8 cellular contexts compared by ENCODE assay signal in genomic region chr1:43934279-43934985, GRCh38. TPM values are rescaled to one million over a fixed set of nuclear protein-coding genes. Genes with fewer than 3 reads are reported as not detected.
DNase-seq lines count a peak whose midpoint lies in the region; ATAC-seq and TF ChIP-seq lines count a peak whose summit lies in the region.

No MANE protein-coding gene starts in this region.

- no peak overlapping the region for H3K14ac ChIP-seq in mesenchymal stem cell (ENCODE audit: low read length in 2 of 2)

- no peak overlapping the region for H2AFZ ChIP-seq in GM23338
- H2AFZ ChIP-seq in mesenchymal stem cell (ENCODE audit: low read depth, low read length): no peak overlapping the region

- ATAC-seq in GM23338: peak; percentile 56
- ATAC-seq in effector memory CD8-positive, alpha-beta T cell (replicated peaks): peak; percentile 75
- peak; percentile 67 for ATAC-seq in stimulated activated naive CD8-positive, alpha-beta T cell treated with anti-CD3 and anti-CD28 coated beads, Interleukin-15, amount 100 ng/mL, for 72 hours

- H3K4me1 ChIP-seq in GM23338 (ENCODE audit: insufficient read depth) (peaks cover 45% of the 10 kb centered on the region), mesenchymal stem cell (ENCODE audit: control insufficient read depth, insufficient read depth, low read depth, low read length) (peaks cover 53% of the 10 kb centered on the region)

- no peaks in the 10 kb centered on the region for H3K9me3 Mint-ChIP-seq in GM23338
- H3K9me3 Mint-ChIP-seq in effector memory CD8-positive, alpha-beta T cell: no peaks in the 10 kb centered on the region
- no peaks in the 10 kb centered on the region for H3K9me3 Mint-ChIP-seq in stimulated activated naive CD8-positive, alpha-beta T cell treated with anti-CD3 and anti-CD28 coated beads, Interleukin-15, amount 100 ng/mL, for 72 hours

- no peak overlapping the region for H3K4ac ChIP-seq in mesenchymal stem cell (ENCODE audit: low read depth in 1 of 2, low read length in 2 of 2)

- H3K9me3 ChIP-seq in mesenchymal stem cell (ENCODE audit: control insufficient read depth, low read length): peaks cover 5% of the 10 kb centered on the region

- H2AK5ac ChIP-seq in mesenchymal stem cell (ENCODE audit: low read length, severe bottlenecking): no peak overlapping the region

- H3K27me3 Mint-ChIP-seq in GM23338 (ENCODE audit: insufficient read depth, low read depth, poor library complexity): peaks cover 41% of the 10 kb centered on the region
- peaks cover 6 to 42% of the 10 kb centered on the region in 2 donors for H3K27me3 Mint-ChIP-seq in effector memory CD8-positive, alpha-beta T cell
- H3K27me3 Mint-ChIP-seq in stimulated activated naive CD8-positive, alpha-beta T cell treated with anti-CD3 and anti-CD28 coated beads, Interleukin-15, amount 100 ng/mL, for 72 hours: peaks cover 45% of the 10 kb centered on the region

- H3K4me1 Mint-ChIP-seq in GM23338: peaks cover 61% of the 10 kb centered on the region
- peaks cover 0 to 10% of the 10 kb centered on the region in 2 donors for H3K4me1 Mint-ChIP-seq in effector memory CD8-positive, alpha-beta T cell (ENCODE audit: low read depth in 2 of 2)
- peaks cover 37% of the 10 kb centered on the region for H3K4me1 Mint-ChIP-seq in stimulated activated naive CD8-positive, alpha-beta T cell treated with anti-CD3 and anti-CD28 coated beads, Interleukin-15, amount 100 ng/mL, for 72 hours

- no peak overlapping the region for H2BK5ac ChIP-seq in mesenchymal stem cell (ENCODE audit: low read depth, low read length, poor library complexity, severe bottlenecking)

- H3F3A ChIP-seq in GM23338 (replicated peaks; ENCODE audit: low read depth): peaks cover 37% of the 10 kb centered on the region

- H3K9me2 ChIP-seq in GM23338 (ENCODE audit: insufficient read depth): no peaks in the 10 kb centered on the region

- H3K27ac Mint-ChIP-seq in GM23338: peak overlapping the region; percentile 82; the same call in 1 of the 2 replicates
- H3K27ac Mint-ChIP-seq in effector memory CD8-positive, alpha-beta T cell: no peak overlapping the region
- H3K27ac Mint-ChIP-seq in stimulated activated naive CD8-positive, alpha-beta T cell treated with anti-CD3 and anti-CD28 coated beads, Interleukin-15, amount 100 ng/mL, for 72 hours: peak overlapping the region; percentile 24 to 36

- H3K4me3 ChIP-seq in AG09309 (ENCODE audit: control insufficient read depth, low read depth, low read length) (no peak overlapping the region), GM23338 (peak overlapping the region; percentile 96), mesenchymal stem cell (ENCODE audit: insufficient read depth in 1 of 2, low read depth in 1 of 2, low read length in 2 of 2) (no peak overlapping the region)

- H3K4me2 ChIP-seq in GM23338 (peak overlapping the region; percentile 97), mesenchymal stem cell (ENCODE audit: low read length, poor library complexity, severe bottlenecking) (no peak overlapping the region)

- no peak overlapping the region for H2BK12ac ChIP-seq in mesenchymal stem cell (ENCODE audit: low read length in 2 of 2)

- TF ChIP-seq CTCF in AG09309 (IDR thresholded peaks at IDR 0.05; ENCODE audit: control insufficient read depth, insufficient read depth, low read depth, low read length, missing control alignments): peak; percentile 97
- TF ChIP-seq CTCF in GM23338 (conservative IDR thresholded peaks at IDR 0.05; ENCODE audit: low read depth in 2 of 2): peak; percentile 84 to 97

- H4K8ac ChIP-seq in mesenchymal stem cell (ENCODE audit: low read length): no peak overlapping the region

- H3K18ac ChIP-seq in mesenchymal stem cell (ENCODE audit: low read depth in 1 of 2, low read length in 2 of 2): no peak overlapping the region

- H4K91ac ChIP-seq in mesenchymal stem cell (ENCODE audit: low read length): no peak overlapping the region

- H3K27me3 ChIP-seq in GM23338 (ENCODE audit: insufficient read depth) (peaks cover 8% of the 10 kb centered on the region), mesenchymal stem cell (ENCODE audit: control insufficient read depth in 1 of 2, insufficient read depth in 1 of 2, low read length in 2 of 2) (peaks cover 6 to 49% of the 10 kb centered on the region in 2 experiments)

- no peaks in the 10 kb centered on the region for H3K36me3 ChIP-seq in GM23338 (ENCODE audit: insufficient read depth)
- peaks cover 6 to 25% of the 10 kb centered on the region in 2 experiments for H3K36me3 ChIP-seq in mesenchymal stem cell (ENCODE audit: control insufficient read depth in 1 of 2, insufficient read depth in 2 of 2, low read depth in 1 of 2, low read length in 2 of 2)

- peak overlapping the region; percentile 34 for H3K9ac ChIP-seq in mesenchymal stem cell (ENCODE audit: low read length)

- 66% methylated on average over 7 of the region's 7 CpGs for WGBS in mesenchymal stem cell

- H3K23ac ChIP-seq in mesenchymal stem cell (ENCODE audit: low read length in 2 of 2): no peak overlapping the region

- 0 out of 2 replicates have a peak, but pooled peaks cover 7% of the 10 kb centered on the region for H3K79me2 ChIP-seq in GM23338 (replicated peaks; ENCODE audit: insufficient read depth)

- peaks cover 4% of the 10 kb centered on the region; the same call in 1 of the 3 replicates for H3K36me3 Mint-ChIP-seq in GM23338 (ENCODE audit: low read depth)
- H3K36me3 Mint-ChIP-seq in effector memory CD8-positive, alpha-beta T cell (ENCODE audit: insufficient read depth): peaks cover 12% of the 10 kb centered on the region

- H3K27ac ChIP-seq in GM23338 (ENCODE audit: low read depth) (peak overlapping the region; percentile 88; the same call in 1 of the 2 replicates), mesenchymal stem cell (ENCODE audit: low read length, poor library complexity, severe bottlenecking) (no peak overlapping the region)

- H3K4me3 Mint-ChIP-seq in GM23338: peak overlapping the region; percentile 81
- H3K4me3 Mint-ChIP-seq in effector memory CD8-positive, alpha-beta T cell: peak overlapping the region in 1 of 2 donors; percentile 47
- H3K4me3 Mint-ChIP-seq in stimulated activated naive CD8-positive, alpha-beta T cell treated with anti-CD3 and anti-CD28 coated beads, Interleukin-15, amount 100 ng/mL, for 72 hours: peak overlapping the region in 1 of 2 donors; percentile 81

- H2BK120ac ChIP-seq in mesenchymal stem cell (ENCODE audit: low read depth, low read length): no peak overlapping the region

- no peaks in the 10 kb centered on the region for H3K79me1 ChIP-seq in mesenchymal stem cell (replicated peaks; ENCODE audit: low read length, poor library complexity, severe bottlenecking)

- DNase-seq in AG09309 (ENCODE audit: low read depth) (no peak), GM23338 (ENCODE audit: low spot score) (peak; percentile 93), NCI-H446 treated with DMSO at 0.1 percent for 48 hours (lab: John Stamatoyannopoulos, UW) (peak; percentile 11), mesenchymal stem cell (peak; percentile 58), middle frontal gyrus (ENCODE audit: extremely low spot score, low spot score) (no peak)
- DNase-seq in activated CD4-positive, alpha-beta T cell treated with anti-CD3 and anti-CD28 coated beads, Interleukin-2, amount 50 U/mL, for 1 hour: peak; percentile 56
- peak; percentile 44 to 47 (median 46) for DNase-seq in effector memory CD8-positive, alpha-beta T cell
- peak; percentile 64 to 65 for DNase-seq in stimulated activated naive CD8-positive, alpha-beta T cell treated with anti-CD3 and anti-CD28 coated beads, Interleukin-15, amount 100 ng/mL, for 72 hours

- peaks cover 16% of the 10 kb centered on the region for H4K20me1 ChIP-seq in GM23338 (replicated peaks; ENCODE audit: insufficient read depth)

- no peak overlapping the region for H2BK15ac ChIP-seq in mesenchymal stem cell (ENCODE audit: low read depth, poor library complexity, severe bottlenecking)

TF ChIP-seq in GM23338, 12 proteins besides CTCF, POLR2A, EP300 and RAD21:
- TF ChIP-seq POLR2AphosphoS5 (IDR thresholded peaks at IDR 0.05; ENCODE audit: low read depth): 0 out of 2 replicates have a peak, but pooled peaks have one; percentile 1
- no peak for TF ChIP-seq ETS1 (IDR thresholded peaks at IDR 0.05)

RNA-seq across cellular contexts. Expression of gene ARTN, which starts 0.8 kb away (rescaled TPM):
- 10.4 and 35.7 TPM in 2 replicates for total RNA-seq in GM23338 (2014; rRNA removed; shearing (Covaris generic))
- polyA plus RNA-seq in GM23338 (2016; fragmentation: Nextera tagmentation; extraction: Ambion mirVana): 6.7 and 7.6 TPM in 2 replicates
- polyA plus RNA-seq in mesenchymal stem cell (2013, experiment 1 of 2): 0.10 TPM
- 0.14 TPM for polyA plus RNA-seq in mesenchymal stem cell (2013, experiment 2 of 2)

RNA-seq across cellular contexts. Expression of gene IPO13, which starts 12.3 kb away (rescaled TPM):
- total RNA-seq in GM23338 (2014; rRNA removed; shearing (Covaris generic)): 17.9 and 22.8 TPM in 2 replicates
- polyA plus RNA-seq in GM23338 (2016; fragmentation: Nextera tagmentation; extraction: Ambion mirVana): 10.4 and 12.5 TPM in 2 replicates
- polyA plus RNA-seq in mesenchymal stem cell (2013, experiment 1 of 2): 14.7 TPM
- 13.5 TPM for polyA plus RNA-seq in mesenchymal stem cell (2013, experiment 2 of 2)

RNA-seq across cellular contexts. Expression of gene DPH2, which starts 35.4 kb away (rescaled TPM):
- total RNA-seq in GM23338 (2014; rRNA removed; shearing (Covaris generic)): 68.2 and 90.3 TPM in 2 replicates
- 32.1 and 35.6 TPM in 2 replicates for polyA plus RNA-seq in GM23338 (2016; fragmentation: Nextera tagmentation; extraction: Ambion mirVana)
- polyA plus RNA-seq in mesenchymal stem cell (2013, experiment 1 of 2): 8.8 TPM
- 9.0 TPM for polyA plus RNA-seq in mesenchymal stem cell (2013, experiment 2 of 2)

RNA-seq across cellular contexts. Expression of gene ATP6V0B, which starts 40.3 kb away (rescaled TPM):
- 112 and 116 TPM in 2 replicates for total RNA-seq in GM23338 (2014; rRNA removed; shearing (Covaris generic))
- 142 and 149 TPM in 2 replicates for polyA plus RNA-seq in GM23338 (2016; fragmentation: Nextera tagmentation; extraction: Ambion mirVana)
- 60.5 TPM for polyA plus RNA-seq in mesenchymal stem cell (2013, experiment 1 of 2)
- polyA plus RNA-seq in mesenchymal stem cell (2013, experiment 2 of 2): 64.4 TPM

RNA-seq across cellular contexts. Expression of gene B4GALT2, which starts 44.6 kb away (rescaled TPM):
- total RNA-seq in GM23338 (2014; rRNA removed; shearing (Covaris generic)): 52.7 and 63.1 TPM in 2 replicates
- polyA plus RNA-seq in GM23338 (2016; fragmentation: Nextera tagmentation; extraction: Ambion mirVana): 22.4 and 22.8 TPM in 2 replicates
- polyA plus RNA-seq in mesenchymal stem cell (2013, experiment 1 of 2): 37.4 TPM
- polyA plus RNA-seq in mesenchymal stem cell (2013, experiment 2 of 2): 35.8 TPM

Comparison
In these comparisons a context has a peak if more than half of its experiments do, and no peak if none do; other contexts are left out.
1. DNase-seq: peak in GM23338 (single experiment), NCI-H446 treated with DMSO at 0.1 percent for 48 hours (single experiment), activated CD4-positive, alpha-beta T cell treated with anti-CD3 and anti-CD28 coated beads, Interleukin-2, amount 50 U/mL, for 1 hour (single experiment), effector memory CD8-positive, alpha-beta T cell (3 of 3), mesenchymal stem cell (single experiment) and stimulated activated naive CD8-positive, alpha-beta T cell treated with anti-CD3 and anti-CD28 coated beads, Interleukin-15, amount 100 ng/mL, for 72 hours (2 of 2); none in AG09309 (single experiment) and middle frontal gyrus (single experiment).
2. H3K27ac Mint-ChIP-seq: peak in GM23338 (single experiment) and stimulated activated naive CD8-positive, alpha-beta T cell treated with anti-CD3 and anti-CD28 coated beads, Interleukin-15, amount 100 ng/mL, for 72 hours (2 of 2); none in effector memory CD8-positive, alpha-beta T cell (0 of 2).
3. Peak in every context shown above with its lines, with median percentiles within 50 percentile points of each other: ATAC-seq.